Comparison of ENCODE assay signal across 24 cellular contexts in the genomic region with DNA sequence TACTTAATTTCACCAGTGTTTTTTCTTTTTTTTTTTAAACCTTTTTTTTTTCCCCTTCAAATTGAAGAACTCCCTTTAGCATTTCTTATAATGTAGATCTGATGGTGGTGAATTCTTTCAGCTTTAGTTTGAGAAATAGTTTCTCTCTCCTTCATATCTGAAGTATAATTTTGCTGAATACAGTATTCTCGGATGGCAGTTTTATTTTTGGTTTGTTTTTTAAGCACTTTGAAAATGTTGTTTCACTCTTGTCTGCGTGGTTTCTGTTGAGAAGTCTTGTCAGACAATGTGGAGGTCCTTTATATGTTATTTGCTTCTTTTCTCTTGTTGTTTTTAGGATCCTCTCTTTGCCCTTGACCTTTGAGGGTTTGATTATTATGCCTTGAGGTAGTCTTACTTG.
"Had no signal": no experiment of that assay in that cellular context is flagged by ENCODE, and none has a peak within 500 bp of the region (broad histone marks: within the 10 kb centered on the region; RNA-seq: fewer than 3 reads in every experiment).

No MANE protein-coding gene starts in this region.

- H3K27me3 ChIP-seq: adrenal gland had no signal

- H3K4me3 ChIP-seq: adrenal gland had no signal

- ATAC-seq: activated CD8-positive, alpha-beta T cell treated with anti-CD3 and anti-CD28 coated beads, Interleukin-2, amount 10 ng/mL, durations not matched to agents 7 days and 5 days; WTC11 had no signal

- H3K36me3 ChIP-seq: adrenal gland had no signal

- H3K4me1 ChIP-seq: adrenal gland had no signal

- H3K27ac ChIP-seq: adrenal gland had no signal

- FAIRE-seq: bronchial epithelial cell, RCC 7860 had no signal

- DNase-seq: activated CD4-positive, alpha-beta T cell treated with anti-CD3 and anti-CD28 coated beads for 48 hours; activated CD4-positive, alpha-beta T cell treated with anti-CD3 and anti-CD28 coated beads, Interleukin-2, amount 50 U/mL, for 4 hours; activated CD4-positive, CD25-positive, alpha-beta regulatory T cell treated with anti-CD3 and anti-CD28 coated beads, Interleukin-2, amount 50 U/mL, for 72 hours; activated CD8-positive, alpha-beta memory T cell treated with anti-CD3 and anti-CD28 coated beads, Interleukin-2, amount 50 U/mL, for 48 hours; activated CD8-positive, alpha-beta T cell treated with anti-CD3 and anti-CD28 coated beads, Interleukin-2, amount 10 ng/mL, durations not matched to agents 7 days and 5 days; activated naive CD4-positive, alpha-beta T cell treated with anti-CD3 and anti-CD28 coated beads, Interleukin-2, amount 50 U/mL, for 16 hours; activated naive CD8-positive, alpha-beta T cell treated with anti-CD3 and anti-CD28 coated beads, Interleukin-2, amount 10 ng/mL, durations not matched to agents 7 days and 5 days; activated T-cell treated with anti-CD3 and anti-CD28 coated beads, Interleukin-2, amount 50 U/mL, for 1 hour; adrenal gland; aorta; central memory CD4-positive, alpha-beta T cell; NCI-H1092 treated with DMSO at 0.1 percent for 48 hours; NCI-H1417 treated with DMSO at 0.1 percent for 48 hours; NCI-H1694; NCI-H2029; NCI-H2107; NCI-H2171 treated with DMSO at 0.1 percent for 48 hours; NCI-H226; NCI-H526; NCI-H774; SHP77 had no signal
